Comparison of ENCODE assay signal across 7 cellular contexts in the genomic region with DNA sequence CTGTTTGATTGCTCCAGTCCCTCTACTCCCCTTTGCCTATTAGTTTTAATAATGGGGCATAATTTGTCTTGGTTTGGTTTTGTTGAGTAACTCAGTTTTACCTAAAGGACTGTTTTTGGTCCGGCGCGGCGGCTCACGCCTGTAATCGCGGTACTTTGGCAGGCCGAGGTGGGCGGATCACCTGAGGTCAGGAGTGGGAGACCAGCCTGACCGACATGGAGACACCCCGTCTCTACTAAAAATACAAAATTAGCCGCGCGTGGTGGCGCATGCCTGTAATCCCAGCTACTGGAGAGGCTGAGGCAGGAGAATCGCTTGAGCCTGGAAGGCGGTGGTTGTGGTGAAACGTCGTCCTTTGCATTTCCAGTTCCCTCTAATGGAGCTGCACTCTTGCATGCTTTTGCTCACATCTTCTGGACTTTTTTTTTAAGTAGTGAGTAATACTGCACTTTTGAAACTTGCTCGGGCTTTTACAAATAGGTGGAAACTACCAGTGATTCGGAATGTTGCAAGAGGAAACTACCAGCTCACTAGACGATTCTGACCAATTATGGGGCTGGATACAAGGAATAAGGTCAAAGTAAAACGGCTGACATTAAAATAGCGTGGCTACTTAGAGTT. TPM values are rescaled to one million over a fixed set of nuclear protein-coding genes. Genes with fewer than 3 reads are reported as not detected.
DNase-seq lines count a peak whose midpoint lies in the region; ATAC-seq lines count a peak whose summit lies in the region.

No MANE protein-coding gene starts in this region.

- ATAC-seq in GM18867 (IDR thresholded peaks at IDR 0.05; ENCODE audit: unreplicated experiment) (peak; percentile 14), HG02798 (IDR thresholded peaks at IDR 0.05; ENCODE audit: poor library complexity, unreplicated experiment) (peak; percentile 7), left colon (peak; percentile 9)

- intact Hi-C loops in left colon (cut with DNase I, micrococcal nuclease) = no loop called here

- DNase-seq in NOMO-1 treated with dmso at 0.1 percent for 144 hours (lab: John Stamatoyannopoulos, UW; ENCODE audit: unreplicated experiment) (peak; percentile 85), amniotic stem cell (lab: John Stamatoyannopoulos, UW) (peak; percentile 30), left colon (peak; percentile 30 to 47), UCSD-AML1 (lab: John Stamatoyannopoulos, UW; ENCODE audit: unreplicated experiment) (no peak)
- DNase-seq in stimulated activated CD4-positive, alpha-beta T cell treated with anti-CD3 and anti-CD28 coated beads, Interleukin-4, amount 100 ng/mL, for 48 hours (ENCODE audit: low read depth in 2 of 2) = peak; percentile 13 to 14

RNA-seq across cellular contexts. Expression of gene MAML1, which starts 0.7 kb away (rescaled TPM):
- total RNA-seq in left colon = 10 to 100 TPM; 22.1 to 24.9 TPM

RNA-seq across cellular contexts. Expression of gene CANX, which starts 33.1 kb away (rescaled TPM):
- total RNA-seq in left colon = 100 to 1,000 TPM; 506 to 601 TPM

RNA-seq across cellular contexts. Expression of gene CBY3, which starts 51.1 kb away (rescaled TPM):
- not detected for total RNA-seq in left colon
